In the genomic region with DNA sequence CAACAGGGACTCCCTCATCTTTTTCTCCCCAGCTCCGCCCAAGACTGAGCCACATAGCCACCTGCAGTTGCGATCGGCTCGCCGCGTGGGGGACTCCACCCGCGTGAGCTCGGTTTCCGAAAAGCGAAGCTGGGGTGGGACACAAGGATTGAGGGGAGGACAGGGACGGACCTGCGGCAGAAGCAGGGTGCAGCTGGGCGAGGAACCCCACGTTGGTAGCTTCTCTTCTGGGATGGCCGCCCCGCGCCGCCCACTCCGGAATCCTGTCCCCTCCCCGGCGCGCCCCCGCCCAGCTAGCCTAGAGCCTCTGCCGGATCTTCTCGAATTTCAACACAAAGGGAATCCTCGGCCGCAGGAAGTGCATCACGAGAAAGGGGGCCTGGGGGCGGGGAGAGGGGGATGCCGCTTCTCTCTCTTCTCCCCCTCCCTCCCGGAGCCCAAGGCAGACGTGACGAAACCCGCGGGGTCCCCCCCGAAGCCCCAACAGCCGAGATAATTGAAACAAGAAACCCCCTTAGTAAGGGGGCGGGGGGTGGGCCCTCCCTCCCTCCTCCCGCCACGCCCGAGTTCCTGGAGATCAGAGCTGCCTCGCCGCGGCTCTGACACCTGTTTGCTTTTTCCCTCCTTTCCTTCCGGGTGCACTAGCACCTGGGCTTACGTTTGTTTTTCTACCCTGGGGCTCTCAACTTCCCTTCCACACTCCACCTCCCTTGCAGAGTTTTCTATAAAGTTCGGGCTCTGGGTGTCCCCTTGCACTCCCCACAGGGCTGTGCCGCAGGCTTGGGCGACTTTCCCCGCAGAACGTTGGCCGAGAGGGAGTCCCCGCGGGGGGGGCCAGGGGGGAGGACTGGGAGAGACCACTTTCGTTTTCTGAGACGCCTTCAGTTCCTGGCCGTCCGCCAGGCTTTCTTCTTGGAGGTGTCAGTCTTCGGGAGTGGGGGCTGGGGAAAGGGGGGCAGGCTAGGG, we compare ENCODE assay signal across 8 cellular contexts. TPM values are rescaled to one million over a fixed set of nuclear protein-coding genes. Genes with fewer than 3 reads are reported as not detected.
A peak's percentile ranks its signal among the peaks of the same experiment; 100 is the strongest.
DNase-seq lines count a peak whose midpoint lies in the region; ATAC-seq and TF ChIP-seq lines count a peak whose summit lies in the region.

No MANE protein-coding gene starts in this region.

- H3K4me3 ChIP-seq in GM08714 (ENCODE audit: low read length), result peak overlapping the region; percentile 62; the same call in 1 of the 2 replicates
- H3K4me3 ChIP-seq in upper lobe of left lung, result peak overlapping the region; percentile 45 to 69 (median 60)

- H3K27me3 ChIP-seq in upper lobe of left lung, result peaks cover 0 to 12% (median 5%) of the 10 kb centered on the region in 4 donors

- peak overlapping the region in 1 of 4 donors; percentile 46 for H3K27ac ChIP-seq in upper lobe of left lung

- DNase-seq in NCI-H1092 treated with DMSO at 0.1 percent for 48 hours (lab: John Stamatoyannopoulos, UW) (peak; percentile 47), SW480 (ENCODE audit: low spot score) (peak; percentile 94), amniotic epithelial cell (ENCODE audit: low read depth) (peak; percentile 24), left ventricle myocardium superior (peak; percentile 67), pons (ENCODE audit: low spot score) (peak; percentile 78), upper lobe of left lung (peak; percentile 43 to 92)

- no peak for TF ChIP-seq POLR2A in upper lobe of left lung (IDR thresholded peaks at IDR 0.05)

- TF ChIP-seq EP300 in upper lobe of left lung (IDR thresholded peaks at IDR 0.05), result no peak

- 1% methylated on average over 35 to 47 of the region's 60 CpGs for WGBS in upper lobe of left lung, 2 donors

- no peaks in the 10 kb centered on the region for H3K36me3 ChIP-seq in upper lobe of left lung

- peaks cover 13 to 26% (median 19%) of the 10 kb centered on the region in 4 donors for H3K4me1 ChIP-seq in upper lobe of left lung

- intact Hi-C loops in left ventricle myocardium superior (cut with micrococcal nuclease), result no loop called here

- ATAC-seq in HG02571 (IDR thresholded peaks at IDR 0.05; ENCODE audit: unreplicated experiment) (peak; percentile 82), left ventricle myocardium superior (peak; percentile 88), upper lobe of left lung (ENCODE audit: low FRiP score in 2 of 2) (peak; percentile 83 to 85)

- TF ChIP-seq CTCF in upper lobe of left lung (IDR thresholded peaks at IDR 0.05), result peak in 5 of 6 experiments; percentile 8 to 59 (median 47)

- H3K9me3 ChIP-seq in upper lobe of left lung, result no peaks in the 10 kb centered on the region

RNA-seq across cellular contexts. Expression of gene KCNH8, which starts 1.3 kb away (rescaled TPM):
- total RNA-seq in left ventricle myocardium superior (0.05 TPM), upper lobe of left lung (under 1 TPM in 4 of 6 donors, not detected in 2; 0.10 to 0.24 (median 0.13) TPM)

Comparison
In these comparisons a context has a peak if more than half of its experiments do, and no peak if none do; other contexts are left out.
1. DNase-seq: peak in every context shown above with its lines; median percentile 94 in SW480; 78 in pons; 68 in upper lobe of left lung; 67 in left ventricle myocardium superior; 47 in NCI-H1092 treated with DMSO at 0.1 percent for 48 hours; 24 in amniotic epithelial cell.